Comparison of ENCODE assay signal across 14 cellular contexts in genomic region chr1:110800079-110800478, GRCh38.
"Had no signal": no experiment of that assay in that cellular context is flagged by ENCODE, and none has a peak within 500 bp of the region (broad histone marks: within the 10 kb centered on the region; RNA-seq: fewer than 3 reads in every experiment).

No MANE protein-coding gene starts in this region.

- H3K4me1 ChIP-seq: breast epithelium, sigmoid colon, upper lobe of left lung had no signal

- H3K27ac ChIP-seq: breast epithelium, sigmoid colon, upper lobe of left lung, WERI-Rb-1 had no signal

- H3K27me3 ChIP-seq: breast epithelium, sigmoid colon, upper lobe of left lung had no signal

- H3K9me3 ChIP-seq: sigmoid colon had no signal

- H3K36me3 ChIP-seq: breast epithelium, sigmoid colon, upper lobe of left lung, WERI-Rb-1 had no signal

- ATAC-seq: activated CD4-positive, alpha-beta T cell treated with anti-CD3 and anti-CD28 coated beads for 36 hours; activated T-cell treated with anti-CD3 and anti-CD28 coated beads, Interleukin-2, amount 50 U/mL, for 72 hours had no signal

- H3K4me3 ChIP-seq: breast epithelium, sigmoid colon, upper lobe of left lung had no signal

- DNase-seq: activated CD4-positive, alpha-beta memory T cell treated with anti-CD3 and anti-CD28 coated beads, Interleukin-2, amount 10 ng/mL, durations not matched to agents 7 days and 5 days; activated CD4-positive, alpha-beta T cell treated with anti-CD3 and anti-CD28 coated beads for 36 hours; activated gamma-delta T cell treated with Interleukin-2 at 50 U/mL for 16 hours; activated T-cell treated with anti-CD3 and anti-CD28 coated beads, Interleukin-2, amount 50 U/mL, for 72 hours; aorta; dermis blood vessel endothelial cell; hippocampal formation; kidney glomerular epithelial cell; sigmoid colon; stimulated activated CD4-positive, alpha-beta T cell treated with anti-CD3 and anti-CD28 coated beads, Interleukin-4, amount 100 ng/mL, for 1 hour; stimulated activated CD8-positive, alpha-beta memory T cell treated with anti-CD3 and anti-CD28 coated beads, Interleukin-4, amount 100 ng/mL, for 48 hours; upper lobe of left lung; WERI-Rb-1 had no signal
